Comparison of ENCODE assay signal across 10 cellular contexts in the genomic region with DNA sequence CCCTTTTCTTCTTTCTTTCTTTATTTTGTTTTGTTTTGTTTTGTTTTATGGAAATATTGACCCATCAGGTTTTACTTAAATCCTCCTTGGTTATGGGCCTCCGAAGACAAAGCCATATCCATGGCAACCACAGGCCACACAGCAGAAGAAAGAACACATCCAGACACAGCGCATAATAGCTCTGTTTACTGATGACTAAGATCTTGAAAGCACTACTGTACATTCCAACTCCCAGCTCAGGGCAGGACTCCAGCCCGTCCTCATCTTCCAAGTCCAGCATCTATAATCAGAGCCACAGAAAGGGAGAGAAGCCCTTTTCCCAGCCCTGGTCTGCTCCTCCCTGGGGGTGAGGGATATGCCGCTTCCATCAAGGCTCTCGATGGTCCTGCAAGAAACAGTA.
DNase-seq lines count a peak whose midpoint lies in the region; ATAC-seq, FAIRE-seq and TF ChIP-seq lines count a peak whose summit lies in the region.
"Had no signal": no experiment of that assay in that cellular context is flagged by ENCODE, and none has a peak within 500 bp of the region (broad histone marks: within the 10 kb centered on the region; RNA-seq: fewer than 3 reads in every experiment).

No MANE protein-coding gene starts in this region.

- TF ChIP-seq CTCF in coronary artery (IDR thresholded peaks at IDR 0.05) (no peak), upper lobe of right lung (IDR thresholded peaks at IDR 0.05) (no peak)

- H2AK5ac ChIP-seq in mesenchymal stem cell (ENCODE audit: low read length, severe bottlenecking): no peak overlapping the region

- H3K23ac ChIP-seq in mesenchymal stem cell (ENCODE audit: low read length in 2 of 2): no peak overlapping the region

- intact Hi-C loops in upper lobe of right lung (cut with DNase I): no loop called here

- no peak for TF ChIP-seq POLR2A in GM12891 (IDR thresholded peaks at IDR 0.05; ENCODE audit: low read depth, low read length)

- peak overlapping the region; percentile 66 to 86 for H3K27ac ChIP-seq in coronary artery
- H3K27ac ChIP-seq in mesenchymal stem cell (ENCODE audit: low read length, poor library complexity, severe bottlenecking): peak overlapping the region; percentile 24
- H3K27ac ChIP-seq in upper lobe of right lung: peak overlapping the region; percentile 69

- no peak overlapping the region for H2BK5ac ChIP-seq in mesenchymal stem cell (ENCODE audit: low read depth, low read length, poor library complexity, severe bottlenecking)

- peak overlapping the region; percentile 24 for H4K8ac ChIP-seq in mesenchymal stem cell (ENCODE audit: low read length)

- no peaks in the 10 kb centered on the region for H3K79me1 ChIP-seq in mesenchymal stem cell (replicated peaks; ENCODE audit: low read length, poor library complexity, severe bottlenecking)

- H3K9me3 ChIP-seq in mesenchymal stem cell (ENCODE audit: control insufficient read depth, low read length) (no peaks in the 10 kb centered on the region), upper lobe of right lung (no peaks in the 10 kb centered on the region)

- no peak overlapping the region for H2AFZ ChIP-seq in mesenchymal stem cell (ENCODE audit: low read depth, low read length)

- H3K36me3 ChIP-seq in mesenchymal stem cell (ENCODE audit: control insufficient read depth in 1 of 2, insufficient read depth in 2 of 2, low read depth in 1 of 2, low read length in 2 of 2): no peaks in the 10 kb centered on the region
- no peaks in the 10 kb centered on the region for H3K36me3 ChIP-seq in upper lobe of right lung

- peak overlapping the region; percentile 91 for H3K9ac ChIP-seq in mesenchymal stem cell (ENCODE audit: low read length)

- no peak overlapping the region for H2BK120ac ChIP-seq in mesenchymal stem cell (ENCODE audit: low read depth, low read length)

- H3K4me2 ChIP-seq in mesenchymal stem cell (ENCODE audit: low read length, poor library complexity, severe bottlenecking): no peak overlapping the region

- no peak overlapping the region for H3K4me3 ChIP-seq in coronary artery
- H3K4me3 ChIP-seq in mesenchymal stem cell (ENCODE audit: insufficient read depth in 1 of 2, low read depth in 1 of 2, low read length in 2 of 2): peak overlapping the region in 1 of 2 experiments; percentile 34
- H3K4me3 ChIP-seq in upper lobe of right lung: no peak overlapping the region

- H3K18ac ChIP-seq in mesenchymal stem cell (ENCODE audit: low read depth in 1 of 2, low read length in 2 of 2): peak overlapping the region; percentile 74 to 88

- ATAC-seq in upper lobe of right lung (peak; percentile 66), HG03135 (IDR thresholded peaks at IDR 0.05; ENCODE audit: unreplicated experiment) (no peak)
- ATAC-seq: natural killer cell had no signal

- WGBS in mesenchymal stem cell: 30% methylated on average over 5 of the region's 5 CpGs

- no peaks in the 10 kb centered on the region for H3K27me3 ChIP-seq in mesenchymal stem cell (ENCODE audit: control insufficient read depth in 1 of 2, insufficient read depth in 1 of 2, low read length in 2 of 2)
- no peaks in the 10 kb centered on the region for H3K27me3 ChIP-seq in upper lobe of right lung

- no peak for FAIRE-seq in GM12891 (lab: Jason Lieb, UNC)

- H2BK15ac ChIP-seq in mesenchymal stem cell (ENCODE audit: low read depth, poor library complexity, severe bottlenecking): no peak overlapping the region

- H3K14ac ChIP-seq in mesenchymal stem cell (ENCODE audit: low read length in 2 of 2): peak overlapping the region in 1 of 2 experiments; percentile 82

- H2BK12ac ChIP-seq in mesenchymal stem cell (ENCODE audit: low read length in 2 of 2): peak overlapping the region; percentile 80 to 94

- H3K4me1 ChIP-seq in mesenchymal stem cell (ENCODE audit: control insufficient read depth, insufficient read depth, low read depth, low read length): peaks cover 5% of the 10 kb centered on the region
- peaks cover 8% of the 10 kb centered on the region for H3K4me1 ChIP-seq in upper lobe of right lung

- H4K91ac ChIP-seq in mesenchymal stem cell (ENCODE audit: low read length): peak overlapping the region; percentile 80

- peak overlapping the region in 1 of 2 experiments; percentile 90 for H3K4ac ChIP-seq in mesenchymal stem cell (ENCODE audit: low read depth in 1 of 2, low read length in 2 of 2)

- peak in 2 of 3 experiments; percentile 8 to 51 for DNase-seq in NCI-H1417 (lab: John Stamatoyannopoulos, UW)
- DNase-seq in NCI-H1417 treated with DMSO at 0.1 percent for 48 hours (lab: John Stamatoyannopoulos, UW): no peak
- peak; percentile 81 for DNase-seq in coronary artery (ENCODE audit: low spot score)
- peak; percentile 99 for DNase-seq in mesenchymal stem cell
- DNase-seq in upper lobe of right lung: no peak
- DNase-seq in stimulated activated CD4-positive, alpha-beta T cell treated with anti-CD3 and anti-CD28 coated beads, Interleukin-2, amount 100 ng/mL, for 24 hours: no peak
- DNase-seq in GM12891 (ENCODE audit: insufficient read length, low spot score): no peak
- DNase-seq: natural killer cell, NCI-H2029 had no signal

TF ChIP-seq in GM12891, 5 proteins besides CTCF, POLR2A, EP300 and RAD21:
- no peak for TF ChIP-seq POLR2AphosphoS5 (IDR thresholded peaks at IDR 0.05; ENCODE audit: low read depth, low read length)
- TF ChIP-seq PAX5 (IDR thresholded peaks at IDR 0.05; ENCODE audit: insufficient read depth, low read length, severe bottlenecking): no peak
- TF ChIP-seq TAF1 (IDR thresholded peaks at IDR 0.05; ENCODE audit: low read depth, low read length): no peak
- no peak for TF ChIP-seq POU2F2 (IDR thresholded peaks at IDR 0.05; ENCODE audit: low read depth, low read length)
- TF ChIP-seq SPI1 (IDR thresholded peaks at IDR 0.05; ENCODE audit: low read depth, low read length): no peak

Comparison
In these comparisons a context has a peak if more than half of its experiments do, and no peak if none do; other contexts are left out.
1. DNase-seq: peak in NCI-H1417 (2 of 3), coronary artery (single experiment) and mesenchymal stem cell (single experiment); none in NCI-H1417 treated with DMSO at 0.1 percent for 48 hours (single experiment), upper lobe of right lung (single experiment), stimulated activated CD4-positive, alpha-beta T cell treated with anti-CD3 and anti-CD28 coated beads, Interleukin-2, amount 100 ng/mL, for 24 hours (0 of 2) and GM12891 (single experiment).
2. H3K27ac ChIP-seq: peak in every context shown above with its lines; median percentile 76 in coronary artery; 69 in upper lobe of right lung; 24 in mesenchymal stem cell.